Comparison of ENCODE assay signal across 1 cellular context in the genomic region with DNA sequence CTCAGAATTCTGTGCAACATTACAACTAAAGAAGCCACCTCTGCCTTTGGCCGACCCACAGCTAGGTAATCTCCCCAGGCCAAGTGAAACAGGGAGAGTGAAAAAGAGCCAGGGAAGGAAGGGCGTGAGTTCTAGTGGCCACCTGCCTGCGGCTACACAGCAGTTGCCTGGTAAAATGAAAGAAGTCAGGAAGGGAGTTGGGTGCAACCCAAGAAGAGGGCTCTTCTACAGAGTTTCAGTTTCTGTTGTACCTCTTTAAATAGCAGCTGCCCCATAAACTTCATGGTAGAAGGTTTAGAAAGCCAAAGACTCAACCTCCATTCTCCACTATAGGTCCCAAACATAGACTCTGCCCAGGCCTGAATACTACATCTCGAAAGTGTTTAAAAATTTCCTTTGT.
TF ChIP-seq lines count a peak whose summit lies in the region.

No MANE protein-coding gene starts in this region.

TF ChIP-seq in HepG2, 621 proteins besides CTCF, POLR2A, EP300 and RAD21 (continued from another document):
- TF ChIP-seq, protein P1, sequence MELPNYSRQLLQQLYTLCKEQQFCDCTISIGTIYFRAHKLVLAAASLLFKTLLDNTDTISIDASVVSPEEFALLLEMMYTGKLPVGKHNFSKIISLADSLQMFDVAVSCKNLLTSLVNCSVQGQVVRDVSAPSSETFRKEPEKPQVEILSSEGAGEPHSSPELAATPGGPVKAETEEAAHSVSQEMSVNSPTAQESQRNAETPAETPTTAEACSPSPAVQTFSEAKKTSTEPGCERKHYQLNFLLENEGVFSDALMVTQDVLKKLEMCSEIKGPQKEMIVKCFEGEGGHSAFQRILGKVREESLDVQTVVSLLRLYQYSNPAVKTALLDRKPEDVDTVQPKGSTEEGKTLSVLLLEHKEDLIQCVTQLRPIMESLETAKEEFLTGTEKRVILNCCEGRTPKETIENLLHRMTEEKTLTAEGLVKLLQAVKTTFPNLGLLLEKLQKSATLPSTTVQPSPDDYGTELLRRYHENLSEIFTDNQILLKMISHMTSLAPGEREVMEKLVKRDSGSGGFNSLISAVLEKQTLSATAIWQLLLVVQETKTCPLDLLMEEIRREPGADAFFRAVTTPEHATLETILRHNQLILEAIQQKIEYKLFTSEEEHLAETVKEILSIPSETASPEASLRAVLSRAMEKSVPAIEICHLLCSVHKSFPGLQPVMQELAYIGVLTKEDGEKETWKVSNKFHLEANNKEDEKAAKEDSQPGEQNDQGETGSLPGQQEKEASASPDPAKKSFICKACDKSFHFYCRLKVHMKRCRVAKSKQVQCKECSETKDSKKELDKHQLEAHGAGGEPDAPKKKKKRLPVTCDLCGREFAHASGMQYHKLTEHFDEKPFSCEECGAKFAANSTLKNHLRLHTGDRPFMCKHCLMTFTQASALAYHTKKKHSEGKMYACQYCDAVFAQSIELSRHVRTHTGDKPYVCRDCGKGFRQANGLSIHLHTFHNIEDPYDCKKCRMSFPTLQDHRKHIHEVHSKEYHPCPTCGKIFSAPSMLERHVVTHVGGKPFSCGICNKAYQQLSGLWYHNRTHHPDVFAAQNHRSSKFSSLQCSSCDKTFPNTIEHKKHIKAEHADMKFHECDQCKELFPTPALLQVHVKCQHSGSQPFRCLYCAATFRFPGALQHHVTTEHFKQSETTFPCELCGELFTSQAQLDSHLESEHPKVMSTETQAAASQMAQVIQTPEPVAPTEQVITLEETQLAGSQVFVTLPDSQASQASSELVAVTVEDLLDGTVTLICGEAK (IDR thresholded peaks at IDR 0.05), result no peak
- TF ChIP-seq, protein P1 (CRISPR knock-in tag; IDR thresholded peaks at IDR 0.05), result no peak
- TF ChIP-seq SP1 (IDR thresholded peaks at IDR 0.05) (no peak), SP1 (CRISPR knock-in tag; IDR thresholded peaks at IDR 0.05) (no peak), RBFOX2 (IDR thresholded peaks at IDR 0.05; ENCODE audit: low read depth, low read length) (no peak), ZNF274 (CRISPR knock-in tag; IDR thresholded peaks at IDR 0.05) (no peak), ATF7-NPFF (CRISPR knock-in tag; IDR thresholded peaks at IDR 0.05; ENCODE audit: low read depth) (no peak), KDM4B (CRISPR knock-in tag; IDR thresholded peaks at IDR 0.05) (no peak), MAZ (IDR thresholded peaks at IDR 0.05; ENCODE audit: borderline replicate concordance, low read depth, low read length) (no peak), MAZ (CRISPR knock-in tag; IDR thresholded peaks at IDR 0.05; ENCODE audit: low read depth) (no peak)
- TF ChIP-seq, protein P2, sequence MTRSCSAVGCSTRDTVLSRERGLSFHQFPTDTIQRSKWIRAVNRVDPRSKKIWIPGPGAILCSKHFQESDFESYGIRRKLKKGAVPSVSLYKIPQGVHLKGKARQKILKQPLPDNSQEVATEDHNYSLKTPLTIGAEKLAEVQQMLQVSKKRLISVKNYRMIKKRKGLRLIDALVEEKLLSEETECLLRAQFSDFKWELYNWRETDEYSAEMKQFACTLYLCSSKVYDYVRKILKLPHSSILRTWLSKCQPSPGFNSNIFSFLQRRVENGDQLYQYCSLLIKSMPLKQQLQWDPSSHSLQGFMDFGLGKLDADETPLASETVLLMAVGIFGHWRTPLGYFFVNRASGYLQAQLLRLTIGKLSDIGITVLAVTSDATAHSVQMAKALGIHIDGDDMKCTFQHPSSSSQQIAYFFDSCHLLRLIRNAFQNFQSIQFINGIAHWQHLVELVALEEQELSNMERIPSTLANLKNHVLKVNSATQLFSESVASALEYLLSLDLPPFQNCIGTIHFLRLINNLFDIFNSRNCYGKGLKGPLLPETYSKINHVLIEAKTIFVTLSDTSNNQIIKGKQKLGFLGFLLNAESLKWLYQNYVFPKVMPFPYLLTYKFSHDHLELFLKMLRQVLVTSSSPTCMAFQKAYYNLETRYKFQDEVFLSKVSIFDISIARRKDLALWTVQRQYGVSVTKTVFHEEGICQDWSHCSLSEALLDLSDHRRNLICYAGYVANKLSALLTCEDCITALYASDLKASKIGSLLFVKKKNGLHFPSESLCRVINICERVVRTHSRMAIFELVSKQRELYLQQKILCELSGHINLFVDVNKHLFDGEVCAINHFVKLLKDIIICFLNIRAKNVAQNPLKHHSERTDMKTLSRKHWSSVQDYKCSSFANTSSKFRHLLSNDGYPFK (CRISPR knock-in tag; IDR thresholded peaks at IDR 0.05; ENCODE audit: borderline replicate concordance), result no peak
